ENCODE assay signal across 8 cellular contexts in the genomic region with DNA sequence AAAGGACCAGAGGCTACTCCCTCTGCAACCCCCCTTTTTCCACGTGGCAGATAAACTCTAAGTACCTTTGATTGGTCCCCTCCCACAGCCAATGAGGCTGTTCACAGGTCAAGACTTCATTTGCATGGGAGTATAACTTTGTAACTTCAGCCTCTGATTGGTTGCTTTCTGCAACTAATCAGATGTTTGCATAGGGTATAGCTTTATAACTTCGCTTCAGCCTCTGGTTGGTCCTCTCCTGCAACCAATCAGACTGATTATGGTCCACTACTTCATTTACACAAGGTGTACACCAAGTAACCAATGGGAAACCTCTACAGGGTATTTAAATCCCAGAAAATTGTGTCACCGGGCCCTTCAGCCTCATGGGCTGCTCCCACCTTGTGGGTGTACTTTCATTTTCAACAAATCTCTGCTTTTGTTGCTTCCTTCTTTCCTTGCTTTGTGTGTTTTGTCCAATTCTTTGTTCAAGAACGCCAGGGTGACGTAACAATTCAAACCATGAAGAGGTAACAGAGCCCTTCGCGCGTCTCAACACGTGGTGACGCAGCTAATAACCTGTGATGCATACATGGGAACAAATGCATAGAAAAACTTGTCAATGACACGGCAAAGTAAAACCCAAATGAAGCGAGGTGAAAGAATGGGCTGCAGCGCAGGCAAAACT. TPM values are rescaled to one million over a fixed set of nuclear protein-coding genes. Genes with fewer than 3 reads are reported as not detected.
A peak's percentile ranks its signal among the peaks of the same experiment; 100 is the strongest.
DNase-seq lines count a peak whose midpoint lies in the region; ATAC-seq, FAIRE-seq and TF ChIP-seq lines count a peak whose summit lies in the region.

No MANE protein-coding gene starts in this region.

- H3K36me3 Mint-ChIP-seq in activated CD4-positive, alpha-beta memory T cell treated with anti-CD3 and anti-CD28 coated beads for 36 hours: peaks cover 18% of the 10 kb centered on the region

- H3K4me2 ChIP-seq in A549: peak overlapping the region; percentile 79

- H3K27me3 Mint-ChIP-seq in activated CD4-positive, alpha-beta memory T cell treated with anti-CD3 and anti-CD28 coated beads for 36 hours: no peaks in the 10 kb centered on the region

- peak overlapping the region in 3 of 5 donors; percentile 56 to 83 (median 79) for H3K9ac ChIP-seq in subcutaneous abdominal adipose tissue (ENCODE audit: low read length in 5 of 5)

- peaks cover 25% of the 10 kb centered on the region for H3K4me1 Mint-ChIP-seq in activated CD4-positive, alpha-beta memory T cell treated with anti-CD3 and anti-CD28 coated beads for 36 hours (ENCODE audit: low read depth)

- H3K9me3 ChIP-seq in A549: no peaks in the 10 kb centered on the region
- no peaks in the 10 kb centered on the region; the same call in 1 of the 2 replicates for H3K9me3 ChIP-seq in iPS DF 6.9 (ENCODE audit: control insufficient read depth, insufficient read depth, low read length)
- H3K9me3 ChIP-seq in subcutaneous abdominal adipose tissue (ENCODE audit: control insufficient read depth in 5 of 5, low read length in 5 of 5): no peaks in the 10 kb centered on the region

- CTCF ChIA-PET in A549 (lab: Yijun Ruan, JAX): interaction anchor here (0.6 to 1.9 kb wide), 5 partner anchors 18 to 344 kb away, joined by 3 to 5 read pairs (median 4); no protein-coding TSS in a partner anchor
- CTCF ChIA-PET in activated CD4-positive, alpha-beta memory T cell treated with anti-CD3 and anti-CD28 coated beads for 36 hours (lab: Charles Lee): no interaction called here

- TF ChIP-seq RAD21 in A549 (conservative IDR thresholded peaks at IDR 0.05 in 1 of 2, IDR thresholded peaks at IDR 0.05 in 1 of 2): no peak

- H3K4me3 ChIP-seq in A549: peak overlapping the region; percentile 89
- H3K4me3 ChIP-seq in HFF-Myc (replicated peaks; ENCODE audit: low read depth, low read length): peak overlapping the region; percentile 59
- peak overlapping the region; percentile 45; the same call in 1 of the 2 replicates for H3K4me3 ChIP-seq in iPS DF 6.9 (ENCODE audit: low read length)
- peak overlapping the region; percentile 70 to 89 (median 81) for H3K4me3 ChIP-seq in subcutaneous abdominal adipose tissue (ENCODE audit: low read depth in 1 of 5, low read length in 5 of 5)

- no peak for FAIRE-seq in A549 (lab: Jason Lieb, UNC)

- no peak for TF ChIP-seq POLR2A in A549 (IDR thresholded peaks at IDR 0.05; ENCODE audit: low read length)

- H3K36me3 ChIP-seq in iPS DF 6.9 (ENCODE audit: control insufficient read depth, insufficient read depth, low read length) (peaks cover 5% of the 10 kb centered on the region), subcutaneous abdominal adipose tissue (ENCODE audit: control insufficient read depth in 5 of 5, insufficient read depth in 5 of 5, low read length in 5 of 5) (peaks cover 0 to 16% (median 15%) of the 10 kb centered on the region in 5 donors)

- peak overlapping the region; percentile 83 to 99 for H3K27ac ChIP-seq in A549
- no peak overlapping the region for H3K27ac ChIP-seq in iPS DF 6.9 (ENCODE audit: low read length)
- peak overlapping the region; percentile 76 for H3K27ac ChIP-seq in subcutaneous abdominal adipose tissue (ENCODE audit: low read depth, low read length)

- 79% methylated on average over 13 of the region's 13 CpGs for WGBS in A549 (ENCODE audit: missing lambda C conversion rate)
- no CpG with 5 or more reads among the region's 13 CpGs for WGBS in iPS DF 6.9 (ENCODE audit: insufficient coverage, insufficient read length)

- H3K27ac Mint-ChIP-seq in activated CD4-positive, alpha-beta memory T cell treated with anti-CD3 and anti-CD28 coated beads for 36 hours: peak overlapping the region; percentile 96

- peaks cover 5% of the 10 kb centered on the region; the same call in 1 of the 3 replicates for H3K4me1 ChIP-seq in A549
- H3K4me1 ChIP-seq in iPS DF 6.9 (ENCODE audit: control insufficient read depth, insufficient read depth, low read length): no peaks in the 10 kb centered on the region
- peaks cover 4 to 21% (median 19%) of the 10 kb centered on the region in 5 donors for H3K4me1 ChIP-seq in subcutaneous abdominal adipose tissue (ENCODE audit: control insufficient read depth in 5 of 5, insufficient read depth in 5 of 5, low read length in 5 of 5)

- H3K27me3 ChIP-seq in iPS DF 6.9 (ENCODE audit: control insufficient read depth, insufficient read depth, low read length) (no peaks in the 10 kb centered on the region; the same call in 1 of the 2 replicates), subcutaneous abdominal adipose tissue (ENCODE audit: control insufficient read depth in 5 of 5, insufficient read depth in 4 of 5, low read length in 5 of 5) (no peaks in the 10 kb centered on the region)

- ATAC-seq in A549 (no peak), HG02763 (IDR thresholded peaks at IDR 0.05; ENCODE audit: unreplicated experiment) (no peak)

- peak overlapping the region; percentile 86 for H3K4me3 Mint-ChIP-seq in activated CD4-positive, alpha-beta memory T cell treated with anti-CD3 and anti-CD28 coated beads for 36 hours

- TF ChIP-seq CTCF in A549 (IDR thresholded peaks at IDR 0.05) (no peak), HFF-Myc (IDR thresholded peaks at IDR 0.05; ENCODE audit: low read depth, low read length, missing control alignments) (no peak)

- DNase-seq in A549 (ENCODE audit: low read depth in 1 of 2, low spot score in 1 of 2) (peak in 1 of 2 experiments; percentile 4), HFF-Myc (ENCODE audit: extremely low read depth, low read depth) (no peak), iPS DF 6.9 (ENCODE audit: low read depth, low spot score) (no peak), GM19240 (ENCODE audit: insufficient read length, low spot score) (no peak), NCI-H1436 (lab: John Stamatoyannopoulos, UW) (no peak)
- DNase-seq in activated CD4-positive, alpha-beta memory T cell treated with anti-CD3 and anti-CD28 coated beads for 36 hours: peak; percentile 27

- TF ChIP-seq EP300 in A549 (IDR thresholded peaks at IDR 0.05): no peak

- intact Hi-C loops in activated CD4-positive, alpha-beta memory T cell treated with anti-CD3 and anti-CD28 coated beads for 36 hours (cut with micrococcal nuclease): loop anchor here (2.0 to 10.0 kb wide), 3 partner anchors 39 to 345 kb away; a partner anchor contains a TSS

- H3K9me3 Mint-ChIP-seq in activated CD4-positive, alpha-beta memory T cell treated with anti-CD3 and anti-CD28 coated beads for 36 hours: peaks cover 2% of the 10 kb centered on the region

- POLR2A ChIA-PET in A549 (lab: Yijun Ruan, JAX): interaction anchor here (1.0 to 1.5 kb wide), 2 partner anchors 48 to 344 kb away, joined by 3 to 4 read pairs; no protein-coding TSS in a partner anchor
- POLR2A ChIA-PET in activated CD4-positive, alpha-beta memory T cell treated with anti-CD3 and anti-CD28 coated beads for 36 hours (lab: Charles Lee): interaction anchor here (1.1 to 2.0 kb wide), 3 partner anchors 12 to 146 kb away, joined by 8 read pairs; a partner anchor contains a TSS

TF ChIP-seq in A549, 52 proteins besides CTCF, POLR2A, EP300 and RAD21 (continues in another document):
- TF ChIP-seq, protein P1, sequence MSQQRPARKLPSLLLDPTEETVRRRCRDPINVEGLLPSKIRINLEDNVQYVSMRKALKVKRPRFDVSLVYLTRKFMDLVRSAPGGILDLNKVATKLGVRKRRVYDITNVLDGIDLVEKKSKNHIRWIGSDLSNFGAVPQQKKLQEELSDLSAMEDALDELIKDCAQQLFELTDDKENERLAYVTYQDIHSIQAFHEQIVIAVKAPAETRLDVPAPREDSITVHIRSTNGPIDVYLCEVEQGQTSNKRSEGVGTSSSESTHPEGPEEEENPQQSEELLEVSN (IDR thresholded peaks at IDR 0.05; ENCODE audit: borderline replicate concordance, low read depth): no peak
- TF ChIP-seq MAZ (IDR thresholded peaks at IDR 0.05; ENCODE audit: borderline replicate concordance, low read depth, low read length) (no peak), MAFK (IDR thresholded peaks at IDR 0.05; ENCODE audit: partially characterized antibody) (no peak), ZFP36 (IDR thresholded peaks at IDR 0.05; ENCODE audit: borderline replicate concordance, partially characterized antibody) (no peak), EHMT2 (IDR thresholded peaks at IDR 0.05; ENCODE audit: low read depth) (no peak), ESRRA (IDR thresholded peaks at IDR 0.05; ENCODE audit: borderline replicate concordance, low read length) (no peak), TFCP2L1 (CRISPR knock-in tag; IDR thresholded peaks at IDR 0.05) (no peak), ZSCAN20 (CRISPR knock-in tag; IDR thresholded peaks at IDR 0.05) (no peak), KDM5A (IDR thresholded peaks at IDR 0.05) (no peak), EHF (CRISPR knock-in tag; IDR thresholded peaks at IDR 0.05) (no peak)
- TF ChIP-seq, protein P2, sequence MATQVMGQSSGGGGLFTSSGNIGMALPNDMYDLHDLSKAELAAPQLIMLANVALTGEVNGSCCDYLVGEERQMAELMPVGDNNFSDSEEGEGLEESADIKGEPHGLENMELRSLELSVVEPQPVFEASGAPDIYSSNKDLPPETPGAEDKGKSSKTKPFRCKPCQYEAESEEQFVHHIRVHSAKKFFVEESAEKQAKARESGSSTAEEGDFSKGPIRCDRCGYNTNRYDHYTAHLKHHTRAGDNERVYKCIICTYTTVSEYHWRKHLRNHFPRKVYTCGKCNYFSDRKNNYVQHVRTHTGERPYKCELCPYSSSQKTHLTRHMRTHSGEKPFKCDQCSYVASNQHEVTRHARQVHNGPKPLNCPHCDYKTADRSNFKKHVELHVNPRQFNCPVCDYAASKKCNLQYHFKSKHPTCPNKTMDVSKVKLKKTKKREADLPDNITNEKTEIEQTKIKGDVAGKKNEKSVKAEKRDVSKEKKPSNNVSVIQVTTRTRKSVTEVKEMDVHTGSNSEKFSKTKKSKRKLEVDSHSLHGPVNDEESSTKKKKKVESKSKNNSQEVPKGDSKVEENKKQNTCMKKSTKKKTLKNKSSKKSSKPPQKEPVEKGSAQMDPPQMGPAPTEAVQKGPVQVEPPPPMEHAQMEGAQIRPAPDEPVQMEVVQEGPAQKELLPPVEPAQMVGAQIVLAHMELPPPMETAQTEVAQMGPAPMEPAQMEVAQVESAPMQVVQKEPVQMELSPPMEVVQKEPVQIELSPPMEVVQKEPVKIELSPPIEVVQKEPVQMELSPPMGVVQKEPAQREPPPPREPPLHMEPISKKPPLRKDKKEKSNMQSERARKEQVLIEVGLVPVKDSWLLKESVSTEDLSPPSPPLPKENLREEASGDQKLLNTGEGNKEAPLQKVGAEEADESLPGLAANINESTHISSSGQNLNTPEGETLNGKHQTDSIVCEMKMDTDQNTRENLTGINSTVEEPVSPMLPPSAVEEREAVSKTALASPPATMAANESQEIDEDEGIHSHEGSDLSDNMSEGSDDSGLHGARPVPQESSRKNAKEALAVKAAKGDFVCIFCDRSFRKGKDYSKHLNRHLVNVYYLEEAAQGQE (IDR thresholded peaks at IDR 0.05): no peak

RNA-seq across cellular contexts. Expression of a gene that starts 47.2 kb away (rescaled TPM):
- polyA plus RNA-seq in A549 (2011; rRNA removed) (29.5 and 32.0 TPM in 2 replicates), A549 (2017; fragmentation: RNase III; extraction: RNeasy Plus Mini Kit Qiagen cat#74134 plus additional on column Dnase treatment) (19.4 to 24.2 TPM (median 22.0 TPM) in 3 replicates)
- polyA plus RNA-seq in A549 (2012; cell fraction: cytosol; rRNA removed): 14.3 and 18.5 TPM in 2 replicates
- polyA plus RNA-seq in A549 (2012; cell fraction: nucleus; rRNA removed): 12.1 and 14.2 TPM in 2 replicates
- 17.5 and 22.5 TPM in 2 replicates for polyA minus RNA-seq in A549 (2011; rRNA and poly(A)+ RNA removed)
- total RNA-seq in activated CD4-positive, alpha-beta memory T cell treated with anti-CD3 and anti-CD28 coated beads for 36 hours: 10 to 100 TPM; 50.3 to 57.2 TPM
